1 cellular context compared by ENCODE assay signal in the genomic region with DNA sequence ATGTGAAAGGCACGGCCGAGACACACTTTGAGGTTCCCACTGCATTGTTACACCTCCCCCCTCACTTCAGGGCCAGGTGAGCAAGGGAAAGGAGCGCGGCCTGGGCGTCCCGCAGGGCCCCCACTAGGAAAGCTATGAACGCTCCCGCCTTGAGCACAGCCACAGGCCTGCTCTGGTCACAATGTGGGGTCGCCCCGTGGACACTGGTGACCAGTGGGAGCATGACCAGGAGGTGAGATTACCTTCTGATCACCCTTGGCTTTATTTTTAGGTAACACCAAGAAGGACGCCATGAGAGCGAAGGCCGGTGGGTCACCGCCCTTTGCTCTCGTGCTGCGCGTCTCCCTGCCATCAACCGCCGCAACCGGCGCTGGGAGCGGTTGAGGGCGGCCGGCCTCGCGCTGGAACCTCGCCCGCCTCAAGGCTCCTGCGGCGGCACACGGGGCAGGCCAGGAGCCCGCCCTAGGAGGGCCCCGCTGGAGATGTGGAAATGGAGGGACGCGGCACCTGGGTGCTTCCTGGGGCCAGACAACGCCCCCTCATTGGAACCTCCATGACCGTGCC. TPM values are rescaled to one million over a fixed set of nuclear protein-coding genes. Genes with fewer than 3 reads are reported as not detected.
"Had no signal": no experiment of that assay in that cellular context is flagged by ENCODE, and none has a peak within 500 bp of the region (broad histone marks: within the 10 kb centered on the region; RNA-seq: fewer than 3 reads in every experiment).

No MANE protein-coding gene starts in this region.

RNA-seq across cellular contexts. Expression of a gene that starts 2.6 kb away (rescaled TPM):
- total RNA-seq: SJSA1 had no signal
